In genomic region chr2:160221391-160222276, GRCh38 we compare ENCODE assay signal across 1 cellular context.
TF ChIP-seq lines count a peak whose summit lies in the region.

No MANE protein-coding gene starts in this region.

TF ChIP-seq in HCT116, 20 proteins besides CTCF, POLR2A, EP300 and RAD21 (continued from another document):
- 0 out of 2 replicates have a peak, but pooled peaks have one; percentile 14 for TF ChIP-seq MAX (IDR thresholded peaks at IDR 0.05)
- TF ChIP-seq TCF7L2 (IDR thresholded peaks at IDR 0.05; ENCODE audit: borderline replicate concordance, extremely low read depth, insufficient read depth, insufficient read length): no peak
- peak; percentile 34; the same call in 1 of the 2 replicates for TF ChIP-seq ZFX (IDR thresholded peaks at IDR 0.05)
TF ChIP-seq in HCT116: peak in this region for 2.
